ENCODE assay signal across 11 cellular contexts in the genomic region with DNA sequence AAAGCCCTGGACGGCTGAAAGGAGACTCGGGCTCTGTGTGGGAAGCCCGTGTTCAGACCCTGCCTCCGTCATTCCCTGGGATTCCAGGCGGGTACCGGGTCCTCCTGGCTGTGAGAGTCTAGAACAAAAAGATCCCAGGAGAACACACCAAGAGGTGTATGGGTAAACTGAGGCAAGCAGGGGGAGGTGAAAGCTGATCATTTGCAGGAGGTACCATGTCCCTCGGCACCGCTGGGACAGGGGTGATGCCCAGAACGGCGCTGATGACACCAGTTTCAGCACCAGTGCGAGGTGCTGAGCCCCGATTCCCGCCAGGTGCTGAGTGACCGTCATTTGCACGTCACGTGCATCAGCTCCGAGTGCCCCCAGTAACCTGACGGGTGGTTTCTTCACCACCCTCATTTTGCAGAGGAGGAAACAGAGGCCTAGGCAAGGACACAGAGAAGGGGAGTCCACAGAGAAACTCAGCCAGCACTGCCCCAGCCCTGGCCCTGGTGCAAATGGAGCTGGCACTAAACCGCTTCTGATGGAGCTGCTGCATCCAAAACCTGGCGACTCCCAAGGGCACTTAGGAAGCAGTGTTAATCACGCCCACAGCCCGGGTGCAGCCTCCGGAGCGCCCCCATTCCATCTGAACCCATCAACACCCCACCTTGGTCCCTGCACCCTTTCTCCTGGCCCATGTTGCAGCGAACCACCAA. TPM values are rescaled to one million over a fixed set of nuclear protein-coding genes. Genes with fewer than 3 reads are reported as not detected.
DNase-seq lines count a peak whose midpoint lies in the region; ATAC-seq and TF ChIP-seq lines count a peak whose summit lies in the region.
"Had no signal": no experiment of that assay in that cellular context is flagged by ENCODE, and none has a peak within 500 bp of the region (broad histone marks: within the 10 kb centered on the region; RNA-seq: fewer than 3 reads in every experiment).

No MANE protein-coding gene starts in this region.

- no peaks in the 10 kb centered on the region for H3K4me1 ChIP-seq in CD8-positive, alpha-beta T cell (ENCODE audit: insufficient read depth, low read length)
- H3K4me1 ChIP-seq in OCI-LY3 (ENCODE audit: low read length) (peaks cover 15% of the 10 kb centered on the region), colonic mucosa (no peaks in the 10 kb centered on the region), rectal smooth muscle tissue (ENCODE audit: control insufficient read depth, insufficient read depth, low read length) (peaks cover 13% of the 10 kb centered on the region), SJCRH30 (peaks cover 9% of the 10 kb centered on the region; the same call in 1 of the 2 replicates)

- H3K27me3 ChIP-seq in CD8-positive, alpha-beta T cell (ENCODE audit: insufficient read depth, low read length) = no peaks in the 10 kb centered on the region
- H3K27me3 ChIP-seq in OCI-LY3 (ENCODE audit: low read depth, low read length) = no peaks in the 10 kb centered on the region
- no peaks in the 10 kb centered on the region for H3K27me3 ChIP-seq in colonic mucosa
- no peaks in the 10 kb centered on the region for H3K27me3 ChIP-seq in rectal smooth muscle tissue (ENCODE audit: control insufficient read depth, insufficient read depth, low read length)
- no peaks in the 10 kb centered on the region for H3K27me3 ChIP-seq in SJCRH30
- H3K27me3 ChIP-seq: adrenal gland, BE2C had no signal

- H3K27ac ChIP-seq in CD8-positive, alpha-beta T cell (ENCODE audit: low read depth, low read length) = no peak overlapping the region
- no peak overlapping the region for H3K27ac ChIP-seq in OCI-LY3 (ENCODE audit: low read length)
- no peak overlapping the region for H3K27ac ChIP-seq in colonic mucosa
- peak overlapping the region; percentile 88 for H3K27ac ChIP-seq in rectal smooth muscle tissue (ENCODE audit: low read depth, low read length)
- no peak overlapping the region for H3K27ac ChIP-seq in SJCRH30

- H3K4me2 ChIP-seq in OCI-LY3 (ENCODE audit: low read length) = no peak overlapping the region

- no peak overlapping the region for H3K9ac ChIP-seq in OCI-LY3 (ENCODE audit: low read length)
- H3K9ac ChIP-seq in colonic mucosa (ENCODE audit: low read depth in 2 of 2, low read length in 2 of 2) = no peak overlapping the region
- no peak overlapping the region for H3K9ac ChIP-seq in rectal smooth muscle tissue (ENCODE audit: low read length)

- no peaks in the 10 kb centered on the region for H3K9me3 ChIP-seq in CD8-positive, alpha-beta T cell (ENCODE audit: low read length)
- H3K9me3 ChIP-seq in OCI-LY3 (ENCODE audit: insufficient read depth, low read length) (no peaks in the 10 kb centered on the region), colonic mucosa (no peaks in the 10 kb centered on the region), SJCRH30 (replicated peaks) (no peaks in the 10 kb centered on the region)
- H3K9me3 ChIP-seq: adrenal gland, BE2C had no signal

- no peak overlapping the region for H3K4me3 ChIP-seq in CD8-positive, alpha-beta T cell (ENCODE audit: low read depth, low read length)
- H3K4me3 ChIP-seq in OCI-LY3 (ENCODE audit: low read length) (no peak overlapping the region), colonic mucosa (no peak overlapping the region), rectal smooth muscle tissue (ENCODE audit: low read length) (peak overlapping the region; percentile 28), SJCRH30 (no peak overlapping the region)

- no peaks in the 10 kb centered on the region for H3K9me3 Mint-ChIP-seq in CD8-positive, alpha-beta T cell
- H3K9me3 Mint-ChIP-seq: stimulated activated naive CD8-positive, alpha-beta T cell treated with anti-CD3 and anti-CD28 coated beads, Interleukin-15, Interleukin-2, amounts not matched to agents 100 ng/mL and 50 ng/mL, for 24 hours had no signal

- H2AFZ ChIP-seq in OCI-LY3 (ENCODE audit: low read depth, low read length) = no peak overlapping the region

- POLR2A ChIA-PET in CD8-positive, alpha-beta T cell (lab: Charles Lee) = interaction anchor here (1.8 kb wide), 1 partner anchor 148 kb away, joined by 5 read pairs; no protein-coding TSS in a partner anchor

- peaks cover 4% of the 10 kb centered on the region; the same call in 1 of the 2 replicates for H4K20me1 ChIP-seq in OCI-LY3 (ENCODE audit: insufficient read depth, low read length)

- CTCF ChIA-PET in CD8-positive, alpha-beta T cell (lab: Charles Lee) = interaction anchor here (0.6 to 9.7 kb wide), 25 partner anchors 8 to 510 kb away, joined by 3 to 107 read pairs (median 3); a partner anchor contains a TSS

- no peak for DNase-seq in CD8-positive, alpha-beta T cell
- no peak for DNase-seq in colonic mucosa
- DNase-seq in LoVo (ENCODE audit: low spot score) = no peak
- DNase-seq in GM13977 (ENCODE audit: low spot score) = no peak
- DNase-seq in SJCRH30 = no peak
- DNase-seq in activated effector memory CD4-positive, alpha-beta T cell treated with anti-CD3 and anti-CD28 coated beads, Interleukin-2, amount 50 U/mL, for 16 hours = no peak

- H3K79me2 ChIP-seq in OCI-LY3 (ENCODE audit: low read length) = no peaks in the 10 kb centered on the region

- peaks cover under 1% of the 10 kb centered on the region for H3K27me3 Mint-ChIP-seq in CD8-positive, alpha-beta T cell (ENCODE audit: low read depth)
- H3K27me3 Mint-ChIP-seq: stimulated activated naive CD8-positive, alpha-beta T cell treated with anti-CD3 and anti-CD28 coated beads, Interleukin-15, Interleukin-2, amounts not matched to agents 100 ng/mL and 50 ng/mL, for 24 hours had no signal

- no peak for ATAC-seq in CD8-positive, alpha-beta T cell

- H3K36me3 Mint-ChIP-seq in CD8-positive, alpha-beta T cell = no peaks in the 10 kb centered on the region

- H3K36me3 ChIP-seq in CD8-positive, alpha-beta T cell (ENCODE audit: insufficient read depth, low read length) = no peaks in the 10 kb centered on the region
- no peaks in the 10 kb centered on the region for H3K36me3 ChIP-seq in OCI-LY3 (replicated peaks; ENCODE audit: low read depth, low read length)
- H3K36me3 ChIP-seq in colonic mucosa = no peaks in the 10 kb centered on the region
- no peaks in the 10 kb centered on the region for H3K36me3 ChIP-seq in rectal smooth muscle tissue (ENCODE audit: control insufficient read depth, insufficient read depth, low read length)
- 0 out of 2 replicates have a peak, but pooled peaks cover 2% of the 10 kb centered on the region for H3K36me3 ChIP-seq in SJCRH30
- H3K36me3 ChIP-seq: adrenal gland, BE2C had no signal

- H3K4me3 Mint-ChIP-seq in CD8-positive, alpha-beta T cell = no peak overlapping the region
- H3K4me3 Mint-ChIP-seq: stimulated activated naive CD8-positive, alpha-beta T cell treated with anti-CD3 and anti-CD28 coated beads, Interleukin-15, Interleukin-2, amounts not matched to agents 100 ng/mL and 50 ng/mL, for 24 hours had no signal

- peak; percentile 54 for TF ChIP-seq CTCF in CD8-positive, alpha-beta T cell (IDR thresholded peaks at IDR 0.05)
- TF ChIP-seq CTCF in OCI-LY3 (IDR thresholded peaks at IDR 0.05; ENCODE audit: low read depth, low read length) (0 out of 2 replicates have a peak, but pooled peaks have one; percentile 1), colonic mucosa (IDR thresholded peaks at IDR 0.05) (peak; percentile 14), GM13977 (IDR thresholded peaks at IDR 0.05; ENCODE audit: extremely low read depth, insufficient read depth, missing control alignments) (no peak)

- in situ Hi-C loops in GM13977 (cut with MboI; ENCODE audit: low pct_unique_long_range_greater_than_20kb, low sequenced_read_pairs, unreplicated experiment) = loop anchor here (25.0 kb wide), 1 partner anchor 362 kb away; no protein-coding TSS in a partner anchor

- H3K4me1 Mint-ChIP-seq in CD8-positive, alpha-beta T cell (ENCODE audit: low read depth) = peaks cover 9% of the 10 kb centered on the region

- intact Hi-C loops in CD8-positive, alpha-beta T cell (cut with DNase I, micrococcal nuclease) = loop anchor here (1.0 to 5.0 kb wide), 4 partner anchors 149 to 381 kb away; a partner anchor contains a TSS
- intact Hi-C loops in colonic mucosa (cut with DNase I) = loop anchor here (1.0 to 10.0 kb wide), 2 partner anchors 149 to 314 kb away; a partner anchor contains a TSS

- no peak overlapping the region for H3K27ac Mint-ChIP-seq in CD8-positive, alpha-beta T cell
- H3K27ac Mint-ChIP-seq: stimulated activated naive CD8-positive, alpha-beta T cell treated with anti-CD3 and anti-CD28 coated beads, Interleukin-15, Interleukin-2, amounts not matched to agents 100 ng/mL and 50 ng/mL, for 24 hours had no signal

RNA-seq across cellular contexts. Expression of a gene that starts 16.8 kb away (rescaled TPM):
- total RNA-seq in CD8-positive, alpha-beta T cell = 1 to 10 TPM; 4.5 to 6.8 TPM
- total RNA-seq in colonic mucosa = 10 to 100 TPM; 18.6 to 22.9 TPM
- total RNA-seq in SJCRH30 (2014; rRNA removed; shearing (Covaris generic)) = 25.6 and 26.3 TPM in 2 replicates

RNA-seq across cellular contexts. Expression of a gene that starts 36.9 kb away (rescaled TPM):
- 10 to 100 TPM; 37.0 to 37.7 TPM for total RNA-seq in CD8-positive, alpha-beta T cell
- 100 to 1,000 TPM in 1 of 2 donors, 10 to 100 TPM in 1; 95.5 to 232 TPM for total RNA-seq in colonic mucosa
- total RNA-seq in SJCRH30 (2014; rRNA removed; shearing (Covaris generic)) = 283 and 302 TPM in 2 replicates

RNA-seq across cellular contexts. Expression of a gene that starts 57.5 kb away (rescaled TPM):
- total RNA-seq in CD8-positive, alpha-beta T cell = 10 to 100 TPM; 54.1 to 63.4 TPM
- 10 to 100 TPM; 10.9 to 16.6 TPM for total RNA-seq in colonic mucosa
- 4.9 and 8.6 TPM in 2 replicates for total RNA-seq in SJCRH30 (2014; rRNA removed; shearing (Covaris generic))
